ENCODE assay signal across 1 cellular context in the genomic region with DNA sequence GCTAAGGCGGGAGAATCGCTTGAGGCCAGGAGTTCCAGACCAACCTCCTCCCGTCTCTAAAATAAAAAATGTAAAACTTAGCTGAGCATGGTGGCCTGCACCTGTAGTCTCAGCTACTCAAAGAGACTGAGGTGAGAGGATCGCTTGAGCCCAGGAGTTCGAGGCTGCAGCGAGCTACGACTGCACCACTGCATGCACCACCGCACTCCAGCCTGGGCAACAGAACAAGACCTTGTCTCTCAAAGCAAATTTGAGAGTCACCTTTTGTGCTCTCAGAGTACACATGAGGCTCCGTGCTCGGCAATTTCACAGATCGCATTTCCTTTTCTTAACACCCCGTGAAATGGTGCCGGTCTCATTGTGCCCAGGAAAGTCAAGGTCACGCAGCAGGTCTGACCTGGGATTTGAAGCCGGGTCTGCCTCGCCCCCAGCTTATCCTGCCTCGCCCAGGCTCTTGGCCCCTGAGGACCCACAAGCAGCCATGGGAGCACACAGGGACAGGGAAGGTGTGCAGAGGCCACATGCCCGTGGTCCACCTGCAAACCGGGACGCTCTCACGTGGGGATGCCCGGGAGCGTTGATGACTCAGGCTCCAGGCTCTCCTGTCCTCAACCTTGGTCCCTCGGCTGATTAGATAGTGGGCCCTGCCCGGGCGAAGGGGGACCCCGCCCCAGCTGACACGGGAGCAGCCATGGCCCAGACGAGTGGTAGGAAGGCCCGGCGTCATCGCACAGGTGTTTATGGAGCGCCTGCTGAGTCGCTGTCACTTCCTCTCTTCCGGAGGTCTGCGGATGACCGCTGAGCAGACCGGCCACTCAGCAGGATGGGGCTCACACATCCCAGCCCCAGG.
A peak's percentile ranks its signal among the peaks of the same experiment; 100 is the strongest.
TF ChIP-seq lines count a peak whose summit lies in the region.

No MANE protein-coding gene starts in this region.

TF ChIP-seq in HepG2, 621 proteins besides CTCF, POLR2A, EP300 and RAD21 (continued from another document and continues in another):
- TF ChIP-seq, protein P1, sequence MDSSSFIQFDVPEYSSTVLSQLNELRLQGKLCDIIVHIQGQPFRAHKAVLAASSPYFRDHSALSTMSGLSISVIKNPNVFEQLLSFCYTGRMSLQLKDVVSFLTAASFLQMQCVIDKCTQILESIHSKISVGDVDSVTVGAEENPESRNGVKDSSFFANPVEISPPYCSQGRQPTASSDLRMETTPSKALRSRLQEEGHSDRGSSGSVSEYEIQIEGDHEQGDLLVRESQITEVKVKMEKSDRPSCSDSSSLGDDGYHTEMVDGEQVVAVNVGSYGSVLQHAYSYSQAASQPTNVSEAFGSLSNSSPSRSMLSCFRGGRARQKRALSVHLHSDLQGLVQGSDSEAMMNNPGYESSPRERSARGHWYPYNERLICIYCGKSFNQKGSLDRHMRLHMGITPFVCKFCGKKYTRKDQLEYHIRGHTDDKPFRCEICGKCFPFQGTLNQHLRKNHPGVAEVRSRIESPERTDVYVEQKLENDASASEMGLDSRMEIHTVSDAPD (CRISPR knock-in tag; IDR thresholded peaks at IDR 0.05), result peak; percentile 62; the same call in 1 of the 2 replicates
- TF ChIP-seq IKZF4 (CRISPR knock-in tag; IDR thresholded peaks at IDR 0.05; ENCODE audit: borderline replicate concordance, low read depth, not compliant biosample characterization) (peak; percentile 97), SAP130 (CRISPR knock-in tag; IDR thresholded peaks at IDR 0.05; ENCODE audit: low read depth) (peak; percentile 66), POLR2AphosphoS5 (IDR thresholded peaks at IDR 0.05; ENCODE audit: low read depth, low read length) (no peak), YEATS4 (CRISPR knock-in tag; IDR thresholded peaks at IDR 0.05; ENCODE audit: borderline replicate concordance) (no peak; the same call in 1 of the 2 replicates), ZNF138 (CRISPR knock-in tag; IDR thresholded peaks at IDR 0.05; ENCODE audit: low read depth) (no peak), ZNF781 (CRISPR knock-in tag; IDR thresholded peaks at IDR 0.05; ENCODE audit: borderline replicate concordance, not compliant biosample characterization) (no peak), ZNF660 (CRISPR knock-in tag; IDR thresholded peaks at IDR 0.05; ENCODE audit: borderline replicate concordance, low read depth) (no peak), GLI4 (CRISPR knock-in tag; IDR thresholded peaks at IDR 0.05; ENCODE audit: borderline replicate concordance) (peak; percentile 70), ZNF768 (CRISPR knock-in tag; IDR thresholded peaks at IDR 0.05) (0 out of 2 replicates have a peak, but pooled peaks have one; percentile 58), POLR2AphosphoS2 (IDR thresholded peaks at IDR 0.05; ENCODE audit: low read depth, low read length) (no peak), TAF1 (CRISPR knock-in tag; IDR thresholded peaks at IDR 0.05) (0 out of 2 replicates have a peak, but pooled peaks have one; percentile 32), ZBTB1 (CRISPR knock-in tag; IDR thresholded peaks at IDR 0.05; ENCODE audit: borderline replicate concordance) (no peak), ZKSCAN5 (CRISPR knock-in tag; IDR thresholded peaks at IDR 0.05) (no peak), DR1 (CRISPR knock-in tag; IDR thresholded peaks at IDR 0.05) (0 out of 2 replicates have a peak, but pooled peaks have one; percentile 9), ZZZ3 (CRISPR knock-in tag; IDR thresholded peaks at IDR 0.05; ENCODE audit: borderline replicate concordance) (no peak)
- TF ChIP-seq, protein P2, sequence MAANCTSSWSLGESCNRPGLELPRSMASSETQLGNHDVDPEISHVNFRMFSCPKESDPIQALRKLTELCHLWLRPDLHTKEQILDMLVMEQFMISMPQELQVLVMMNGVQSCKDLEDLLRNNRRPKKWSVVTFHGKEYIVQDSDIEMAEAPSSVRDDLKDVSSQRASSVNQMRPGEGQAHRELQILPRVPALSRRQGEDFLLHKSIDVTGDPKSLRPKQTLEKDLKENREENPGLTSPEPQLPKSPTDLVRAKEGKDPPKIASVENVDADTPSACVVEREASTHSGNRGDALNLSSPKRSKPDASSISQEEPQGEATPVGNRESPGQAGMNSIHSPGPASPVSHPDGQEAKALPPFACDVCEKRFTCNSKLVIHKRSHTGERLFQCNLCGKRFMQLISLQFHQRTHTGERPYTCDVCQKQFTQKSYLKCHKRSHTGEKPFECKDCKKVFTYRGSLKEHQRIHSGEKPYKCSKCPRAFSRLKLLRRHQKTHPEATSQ (CRISPR knock-in tag; IDR thresholded peaks at IDR 0.05; ENCODE audit: borderline replicate concordance), result peak; percentile 48; the same call in 1 of the 2 replicates
- TF ChIP-seq, protein P3, sequence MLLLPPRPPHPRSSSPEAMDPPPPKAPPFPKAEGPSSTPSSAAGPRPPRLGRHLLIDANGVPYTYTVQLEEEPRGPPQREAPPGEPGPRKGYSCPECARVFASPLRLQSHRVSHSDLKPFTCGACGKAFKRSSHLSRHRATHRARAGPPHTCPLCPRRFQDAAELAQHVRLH (CRISPR knock-in tag; IDR thresholded peaks at IDR 0.05; ENCODE audit: borderline replicate concordance, low read depth), result peak; percentile 66; the same call in 1 of the 2 replicates
- TF ChIP-seq, protein P4, sequence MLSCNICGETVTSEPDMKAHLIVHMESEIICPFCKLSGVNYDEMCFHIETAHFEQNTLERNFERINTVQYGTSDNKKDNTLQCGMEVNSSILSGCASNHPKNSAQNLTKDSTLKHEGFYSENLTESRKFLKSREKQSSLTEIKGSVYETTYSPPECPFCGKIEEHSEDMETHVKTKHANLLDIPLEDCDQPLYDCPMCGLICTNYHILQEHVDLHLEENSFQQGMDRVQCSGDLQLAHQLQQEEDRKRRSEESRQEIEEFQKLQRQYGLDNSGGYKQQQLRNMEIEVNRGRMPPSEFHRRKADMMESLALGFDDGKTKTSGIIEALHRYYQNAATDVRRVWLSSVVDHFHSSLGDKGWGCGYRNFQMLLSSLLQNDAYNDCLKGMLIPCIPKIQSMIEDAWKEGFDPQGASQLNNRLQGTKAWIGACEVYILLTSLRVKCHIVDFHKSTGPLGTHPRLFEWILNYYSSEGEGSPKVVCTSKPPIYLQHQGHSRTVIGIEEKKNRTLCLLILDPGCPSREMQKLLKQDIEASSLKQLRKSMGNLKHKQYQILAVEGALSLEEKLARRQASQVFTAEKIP (CRISPR knock-in tag; IDR thresholded peaks at IDR 0.05; ENCODE audit: borderline replicate concordance), result no peak
- TF ChIP-seq, protein P5, sequence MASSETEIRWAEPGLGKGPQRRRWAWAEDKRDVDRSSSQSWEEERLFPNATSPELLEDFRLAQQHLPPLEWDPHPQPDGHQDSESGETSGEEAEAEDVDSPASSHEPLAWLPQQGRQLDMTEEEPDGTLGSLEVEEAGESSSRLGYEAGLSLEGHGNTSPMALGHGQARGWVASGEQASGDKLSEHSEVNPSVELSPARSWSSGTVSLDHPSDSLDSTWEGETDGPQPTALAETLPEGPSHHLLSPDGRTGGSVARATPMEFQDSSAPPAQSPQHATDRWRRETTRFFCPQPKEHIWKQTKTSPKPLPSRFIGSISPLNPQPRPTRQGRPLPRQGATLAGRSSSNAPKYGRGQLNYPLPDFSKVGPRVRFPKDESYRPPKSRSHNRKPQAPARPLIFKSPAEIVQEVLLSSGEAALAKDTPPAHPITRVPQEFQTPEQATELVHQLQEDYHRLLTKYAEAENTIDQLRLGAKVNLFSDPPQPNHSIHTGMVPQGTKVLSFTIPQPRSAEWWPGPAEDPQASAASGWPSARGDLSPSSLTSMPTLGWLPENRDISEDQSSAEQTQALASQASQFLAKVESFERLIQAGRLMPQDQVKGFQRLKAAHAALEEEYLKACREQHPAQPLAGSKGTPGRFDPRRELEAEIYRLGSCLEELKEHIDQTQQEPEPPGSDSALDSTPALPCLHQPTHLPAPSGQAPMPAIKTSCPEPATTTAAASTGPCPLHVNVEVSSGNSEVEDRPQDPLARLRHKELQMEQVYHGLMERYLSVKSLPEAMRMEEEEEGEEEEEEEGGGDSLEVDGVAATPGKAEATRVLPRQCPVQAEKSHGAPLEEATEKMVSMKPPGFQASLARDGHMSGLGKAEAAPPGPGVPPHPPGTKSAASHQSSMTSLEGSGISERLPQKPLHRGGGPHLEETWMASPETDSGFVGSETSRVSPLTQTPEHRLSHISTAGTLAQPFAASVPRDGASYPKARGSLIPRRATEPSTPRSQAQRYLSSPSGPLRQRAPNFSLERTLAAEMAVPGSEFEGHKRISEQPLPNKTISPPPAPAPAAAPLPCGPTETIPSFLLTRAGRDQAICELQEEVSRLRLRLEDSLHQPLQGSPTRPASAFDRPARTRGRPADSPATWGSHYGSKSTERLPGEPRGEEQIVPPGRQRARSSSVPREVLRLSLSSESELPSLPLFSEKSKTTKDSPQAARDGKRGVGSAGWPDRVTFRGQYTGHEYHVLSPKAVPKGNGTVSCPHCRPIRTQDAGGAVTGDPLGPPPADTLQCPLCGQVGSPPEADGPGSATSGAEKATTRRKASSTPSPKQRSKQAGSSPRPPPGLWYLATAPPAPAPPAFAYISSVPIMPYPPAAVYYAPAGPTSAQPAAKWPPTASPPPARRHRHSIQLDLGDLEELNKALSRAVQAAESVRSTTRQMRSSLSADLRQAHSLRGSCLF (CRISPR knock-in tag; IDR thresholded peaks at IDR 0.05; ENCODE audit: borderline replicate concordance), result no peak
- TF ChIP-seq, protein P6, sequence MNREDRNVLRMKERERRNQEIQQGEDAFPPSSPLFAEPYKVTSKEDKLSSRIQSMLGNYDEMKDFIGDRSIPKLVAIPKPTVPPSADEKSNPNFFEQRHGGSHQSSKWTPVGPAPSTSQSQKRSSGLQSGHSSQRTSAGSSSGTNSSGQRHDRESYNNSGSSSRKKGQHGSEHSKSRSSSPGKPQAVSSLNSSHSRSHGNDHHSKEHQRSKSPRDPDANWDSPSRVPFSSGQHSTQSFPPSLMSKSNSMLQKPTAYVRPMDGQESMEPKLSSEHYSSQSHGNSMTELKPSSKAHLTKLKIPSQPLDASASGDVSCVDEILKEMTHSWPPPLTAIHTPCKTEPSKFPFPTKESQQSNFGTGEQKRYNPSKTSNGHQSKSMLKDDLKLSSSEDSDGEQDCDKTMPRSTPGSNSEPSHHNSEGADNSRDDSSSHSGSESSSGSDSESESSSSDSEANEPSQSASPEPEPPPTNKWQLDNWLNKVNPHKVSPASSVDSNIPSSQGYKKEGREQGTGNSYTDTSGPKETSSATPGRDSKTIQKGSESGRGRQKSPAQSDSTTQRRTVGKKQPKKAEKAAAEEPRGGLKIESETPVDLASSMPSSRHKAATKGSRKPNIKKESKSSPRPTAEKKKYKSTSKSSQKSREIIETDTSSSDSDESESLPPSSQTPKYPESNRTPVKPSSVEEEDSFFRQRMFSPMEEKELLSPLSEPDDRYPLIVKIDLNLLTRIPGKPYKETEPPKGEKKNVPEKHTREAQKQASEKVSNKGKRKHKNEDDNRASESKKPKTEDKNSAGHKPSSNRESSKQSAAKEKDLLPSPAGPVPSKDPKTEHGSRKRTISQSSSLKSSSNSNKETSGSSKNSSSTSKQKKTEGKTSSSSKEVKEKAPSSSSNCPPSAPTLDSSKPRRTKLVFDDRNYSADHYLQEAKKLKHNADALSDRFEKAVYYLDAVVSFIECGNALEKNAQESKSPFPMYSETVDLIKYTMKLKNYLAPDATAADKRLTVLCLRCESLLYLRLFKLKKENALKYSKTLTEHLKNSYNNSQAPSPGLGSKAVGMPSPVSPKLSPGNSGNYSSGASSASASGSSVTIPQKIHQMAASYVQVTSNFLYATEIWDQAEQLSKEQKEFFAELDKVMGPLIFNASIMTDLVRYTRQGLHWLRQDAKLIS (CRISPR knock-in tag; IDR thresholded peaks at IDR 0.05), result no peak
- TF ChIP-seq, protein P7, sequence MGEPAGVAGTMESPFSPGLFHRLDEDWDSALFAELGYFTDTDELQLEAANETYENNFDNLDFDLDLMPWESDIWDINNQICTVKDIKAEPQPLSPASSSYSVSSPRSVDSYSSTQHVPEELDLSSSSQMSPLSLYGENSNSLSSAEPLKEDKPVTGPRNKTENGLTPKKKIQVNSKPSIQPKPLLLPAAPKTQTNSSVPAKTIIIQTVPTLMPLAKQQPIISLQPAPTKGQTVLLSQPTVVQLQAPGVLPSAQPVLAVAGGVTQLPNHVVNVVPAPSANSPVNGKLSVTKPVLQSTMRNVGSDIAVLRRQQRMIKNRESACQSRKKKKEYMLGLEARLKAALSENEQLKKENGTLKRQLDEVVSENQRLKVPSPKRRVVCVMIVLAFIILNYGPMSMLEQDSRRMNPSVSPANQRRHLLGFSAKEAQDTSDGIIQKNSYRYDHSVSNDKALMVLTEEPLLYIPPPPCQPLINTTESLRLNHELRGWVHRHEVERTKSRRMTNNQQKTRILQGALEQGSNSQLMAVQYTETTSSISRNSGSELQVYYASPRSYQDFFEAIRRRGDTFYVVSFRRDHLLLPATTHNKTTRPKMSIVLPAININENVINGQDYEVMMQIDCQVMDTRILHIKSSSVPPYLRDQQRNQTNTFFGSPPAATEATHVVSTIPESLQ (CRISPR knock-in tag; conservative IDR thresholded peaks at IDR 0.05), result no peak
- TF ChIP-seq, protein P8, sequence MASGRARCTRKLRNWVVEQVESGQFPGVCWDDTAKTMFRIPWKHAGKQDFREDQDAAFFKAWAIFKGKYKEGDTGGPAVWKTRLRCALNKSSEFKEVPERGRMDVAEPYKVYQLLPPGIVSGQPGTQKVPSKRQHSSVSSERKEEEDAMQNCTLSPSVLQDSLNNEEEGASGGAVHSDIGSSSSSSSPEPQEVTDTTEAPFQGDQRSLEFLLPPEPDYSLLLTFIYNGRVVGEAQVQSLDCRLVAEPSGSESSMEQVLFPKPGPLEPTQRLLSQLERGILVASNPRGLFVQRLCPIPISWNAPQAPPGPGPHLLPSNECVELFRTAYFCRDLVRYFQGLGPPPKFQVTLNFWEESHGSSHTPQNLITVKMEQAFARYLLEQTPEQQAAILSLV (CRISPR knock-in tag; IDR thresholded peaks at IDR 0.05; ENCODE audit: borderline replicate concordance), result peak; percentile 51; the same call in 1 of the 2 replicates
- TF ChIP-seq, protein P9, sequence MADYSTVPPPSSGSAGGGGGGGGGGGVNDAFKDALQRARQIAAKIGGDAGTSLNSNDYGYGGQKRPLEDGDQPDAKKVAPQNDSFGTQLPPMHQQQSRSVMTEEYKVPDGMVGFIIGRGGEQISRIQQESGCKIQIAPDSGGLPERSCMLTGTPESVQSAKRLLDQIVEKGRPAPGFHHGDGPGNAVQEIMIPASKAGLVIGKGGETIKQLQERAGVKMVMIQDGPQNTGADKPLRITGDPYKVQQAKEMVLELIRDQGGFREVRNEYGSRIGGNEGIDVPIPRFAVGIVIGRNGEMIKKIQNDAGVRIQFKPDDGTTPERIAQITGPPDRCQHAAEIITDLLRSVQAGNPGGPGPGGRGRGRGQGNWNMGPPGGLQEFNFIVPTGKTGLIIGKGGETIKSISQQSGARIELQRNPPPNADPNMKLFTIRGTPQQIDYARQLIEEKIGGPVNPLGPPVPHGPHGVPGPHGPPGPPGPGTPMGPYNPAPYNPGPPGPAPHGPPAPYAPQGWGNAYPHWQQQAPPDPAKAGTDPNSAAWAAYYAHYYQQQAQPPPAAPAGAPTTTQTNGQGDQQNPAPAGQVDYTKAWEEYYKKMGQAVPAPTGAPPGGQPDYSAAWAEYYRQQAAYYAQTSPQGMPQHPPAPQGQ (CRISPR knock-in tag; IDR thresholded peaks at IDR 0.05; ENCODE audit: borderline replicate concordance), result no peak
- TF ChIP-seq, protein P10, sequence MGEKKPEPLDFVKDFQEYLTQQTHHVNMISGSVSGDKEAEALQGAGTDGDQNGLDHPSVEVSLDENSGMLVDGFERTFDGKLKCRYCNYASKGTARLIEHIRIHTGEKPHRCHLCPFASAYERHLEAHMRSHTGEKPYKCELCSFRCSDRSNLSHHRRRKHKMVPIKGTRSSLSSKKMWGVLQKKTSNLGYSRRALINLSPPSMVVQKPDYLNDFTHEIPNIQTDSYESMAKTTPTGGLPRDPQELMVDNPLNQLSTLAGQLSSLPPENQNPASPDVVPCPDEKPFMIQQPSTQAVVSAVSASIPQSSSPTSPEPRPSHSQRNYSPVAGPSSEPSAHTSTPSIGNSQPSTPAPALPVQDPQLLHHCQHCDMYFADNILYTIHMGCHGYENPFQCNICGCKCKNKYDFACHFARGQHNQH (CRISPR knock-in tag; IDR thresholded peaks at IDR 0.05), result no peak; the same call in 1 of the 2 replicates
- TF ChIP-seq, protein P11, sequence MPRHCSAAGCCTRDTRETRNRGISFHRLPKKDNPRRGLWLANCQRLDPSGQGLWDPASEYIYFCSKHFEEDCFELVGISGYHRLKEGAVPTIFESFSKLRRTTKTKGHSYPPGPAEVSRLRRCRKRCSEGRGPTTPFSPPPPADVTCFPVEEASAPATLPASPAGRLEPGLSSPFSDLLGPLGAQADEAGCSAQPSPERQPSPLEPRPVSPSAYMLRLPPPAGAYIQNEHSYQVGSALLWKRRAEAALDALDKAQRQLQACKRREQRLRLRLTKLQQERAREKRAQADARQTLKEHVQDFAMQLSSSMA (CRISPR knock-in tag; IDR thresholded peaks at IDR 0.05), result no peak; the same call in 1 of the 2 replicates
